Comparison of ENCODE assay signal across 28 cellular contexts in genomic region chr7:42950417-42950816, GRCh38.
"Had no signal": no experiment of that assay in that cellular context is flagged by ENCODE, and none has a peak within 500 bp of the region (broad histone marks: within the 10 kb centered on the region; RNA-seq: fewer than 3 reads in every experiment).

No MANE protein-coding gene starts in this region.

- FAIRE-seq: colon, endometrium, endothelial cell of umbilical vein, frontal cortex had no signal

- DNase-seq: colonic mucosa; cortex of kidney; dermis blood vessel endothelial cell; dorsolateral prefrontal cortex; effector CD4-positive, alpha-beta T cell; effector CD8-positive, alpha-beta T cell; effector memory CD4-positive, alpha-beta T cell; effector memory CD8-positive, alpha-beta T cell; erythroblast; esophagus squamous epithelium; foreskin fibroblast; foreskin keratinocyte; foreskin melanocyte; gastrocnemius medialis; glutamatergic neuron; head of caudate nucleus; heart left ventricle; heart right ventricle had no signal

- H3K27me3 Mint-ChIP-seq: dendritic cell treated with granulocyte-macrophage colony-stimulating factor and Interleukin-4, amounts not matched to agents 40 ng/mL and 50 ng/mL, for 4 days; effector memory CD8-positive, alpha-beta T cell had no signal

- H3K4me3 ChIP-seq: colonic mucosa, coronary artery, dorsolateral prefrontal cortex, esophagus muscularis mucosa, esophagus squamous epithelium, gastrocnemius medialis, gastroesophageal sphincter, heart left ventricle, heart right ventricle had no signal

- H3K9me3 Mint-ChIP-seq: dendritic cell treated with granulocyte-macrophage colony-stimulating factor and Interleukin-4, amounts not matched to agents 40 ng/mL and 50 ng/mL, for 4 days; effector memory CD8-positive, alpha-beta T cell had no signal

- ATAC-seq: effector memory CD8-positive, alpha-beta T cell; esophagus mucosa; foreskin keratinocyte; gastrocnemius medialis; gastroesophageal sphincter; heart left ventricle; heart right ventricle had no signal

- H3K4me1 ChIP-seq: colonic mucosa, esophagus muscularis mucosa, esophagus squamous epithelium, foreskin keratinocyte, gastrocnemius medialis, gastroesophageal sphincter, heart left ventricle had no signal

- H3K27me3 ChIP-seq: colonic mucosa, dorsolateral prefrontal cortex, esophagus muscularis mucosa, esophagus squamous epithelium, gastrocnemius medialis, gastroesophageal sphincter, heart left ventricle, heart right ventricle had no signal

- H3K4me3 Mint-ChIP-seq: dendritic cell treated with granulocyte-macrophage colony-stimulating factor and Interleukin-4, amounts not matched to agents 40 ng/mL and 50 ng/mL, for 4 days; effector memory CD8-positive, alpha-beta T cell had no signal

- H3K9me3 ChIP-seq: colonic mucosa, esophagus muscularis mucosa, esophagus squamous epithelium, gastrocnemius medialis, gastroesophageal sphincter, heart left ventricle, heart right ventricle had no signal

- H3K27ac ChIP-seq: colonic mucosa, coronary artery, dorsolateral prefrontal cortex, epithelial cell of prostate, esophagus muscularis mucosa, esophagus squamous epithelium, foreskin keratinocyte, gastrocnemius medialis, gastroesophageal sphincter, heart left ventricle, heart right ventricle had no signal

- H3K36me3 ChIP-seq: colonic mucosa, esophagus muscularis mucosa, esophagus squamous epithelium, gastrocnemius medialis, gastroesophageal sphincter, heart left ventricle, heart right ventricle had no signal

- H3K27ac Mint-ChIP-seq: dendritic cell treated with granulocyte-macrophage colony-stimulating factor and Interleukin-4, amounts not matched to agents 40 ng/mL and 50 ng/mL, for 4 days; effector memory CD8-positive, alpha-beta T cell had no signal
